In the genomic region with DNA sequence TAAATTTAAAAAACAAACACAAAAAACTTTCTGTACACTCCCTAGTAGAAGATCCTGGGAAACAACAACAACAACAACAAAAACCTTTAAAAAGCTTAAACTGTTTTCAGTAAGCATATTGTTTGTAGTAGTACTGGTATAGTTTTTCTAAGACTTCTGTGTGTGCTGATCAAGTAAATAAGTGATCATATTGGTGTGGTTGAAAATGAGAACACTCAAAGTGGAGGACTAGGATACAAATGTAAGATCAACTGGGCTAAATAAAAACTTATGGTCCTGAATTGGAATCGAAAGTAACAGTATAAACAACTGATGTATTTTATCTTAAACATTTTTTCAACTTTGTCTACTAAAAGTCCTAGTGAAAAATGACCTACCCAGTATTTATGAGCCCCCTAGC, we compare ENCODE assay signal across 20 cellular contexts.
DNase-seq lines count a peak whose midpoint lies in the region; ATAC-seq and TF ChIP-seq lines count a peak whose summit lies in the region.
"Had no signal": no experiment of that assay in that cellular context is flagged by ENCODE, and none has a peak within 500 bp of the region (broad histone marks: within the 10 kb centered on the region; RNA-seq: fewer than 3 reads in every experiment).

No MANE protein-coding gene starts in this region.

- DNase-seq in SK-N-SH (no peak), HCEC 1CT (no peak)
- no peak for DNase-seq in CD8-positive, alpha-beta memory T cell
- DNase-seq in activated naive CD8-positive, alpha-beta T cell treated with anti-CD3 and anti-CD28 coated beads for 36 hours = no peak
- DNase-seq in stimulated activated naive B cell treated with anti-CD40 and anti-IgM and Interleukin-4, amounts not matched to agents 10 μg/mL and 1 μg/mL and 100 μg/mL, for 72 hours = no peak
- DNase-seq: COR-L47, DMS153, KG1, MG63, NCI-H1105, NCI-H1694 treated with DMSO at 0.1 percent for 48 hours, NCI-H446, NCI-H774, Right ventricle myocardium superior had no signal

- no peaks in the 10 kb centered on the region for H3K27me3 ChIP-seq in SK-N-SH (ENCODE audit: insufficient read depth)
- H3K27me3 ChIP-seq in CD8-positive, alpha-beta memory T cell (ENCODE audit: insufficient read depth, low read length, poor library complexity, severe bottlenecking) = no peaks in the 10 kb centered on the region
- H3K27me3 ChIP-seq: BLaER1, MG63 had no signal

- TF ChIP-seq EP300 in SK-N-SH (IDR thresholded peaks at IDR 0.05; ENCODE audit: borderline replicate concordance in 1 of 2, low read depth in 1 of 2, low read length in 1 of 2) = no peak

- 0 out of 2 replicates have a peak overlapping the region, but pooled peaks have one; percentile 7 for H2AFZ ChIP-seq in SK-N-SH (ENCODE audit: low read depth)

- H3K27ac Mint-ChIP-seq in CD8-positive, alpha-beta memory T cell = peak overlapping the region in 5 of 8 donors; percentile 8 to 86 (median 50)
- H3K27ac Mint-ChIP-seq in activated naive CD8-positive, alpha-beta T cell treated with anti-CD3 and anti-CD28 coated beads for 36 hours = peak overlapping the region; percentile 51
- H3K27ac Mint-ChIP-seq in stimulated activated naive B cell treated with anti-CD40 and anti-IgM and Interleukin-4, amounts not matched to agents 10 μg/mL and 1 μg/mL and 100 μg/mL, for 72 hours = no peak overlapping the region

- no peak for TF ChIP-seq CTCF in SK-N-SH (IDR thresholded peaks at IDR 0.05)

- H3K36me3 Mint-ChIP-seq in CD8-positive, alpha-beta memory T cell = peaks cover 3 to 9% (median 4%) of the 10 kb centered on the region in 3 donors
- H3K36me3 Mint-ChIP-seq in activated naive CD8-positive, alpha-beta T cell treated with anti-CD3 and anti-CD28 coated beads for 36 hours = peaks cover 23% of the 10 kb centered on the region
- peaks cover 6 to 8% of the 10 kb centered on the region in 2 donors for H3K36me3 Mint-ChIP-seq in stimulated activated naive B cell treated with anti-CD40 and anti-IgM and Interleukin-4, amounts not matched to agents 10 μg/mL and 1 μg/mL and 100 μg/mL, for 72 hours

- H3K4me2 ChIP-seq in SK-N-SH = no peak overlapping the region
- H3K4me2 ChIP-seq: BLaER1 had no signal

- POLR2A ChIA-PET in SK-N-SH (lab: Yijun Ruan, JAX) = no interaction called here
- POLR2A ChIA-PET in CD8-positive, alpha-beta memory T cell (lab: Charles Lee) = no interaction called here

- H4K20me1 ChIP-seq in SK-N-SH (ENCODE audit: insufficient read depth) = no peaks in the 10 kb centered on the region
- H4K20me1 ChIP-seq: BLaER1 had no signal

- no peaks in the 10 kb centered on the region for H3F3A ChIP-seq in SK-N-SH (replicated peaks; ENCODE audit: insufficient read depth)

- no peaks in the 10 kb centered on the region for H3K36me3 ChIP-seq in SK-N-SH (replicated peaks in 1 of 2; ENCODE audit: control insufficient read depth in 1 of 2, insufficient read depth in 2 of 2, low read length in 1 of 2)
- no peaks in the 10 kb centered on the region for H3K36me3 ChIP-seq in CD8-positive, alpha-beta memory T cell (ENCODE audit: insufficient read depth, low read length)
- H3K36me3 ChIP-seq: BLaER1, MG63 had no signal

- peaks cover 4% of the 10 kb centered on the region; the same call in 1 of the 2 replicates for H3K9me3 ChIP-seq in SK-N-SH
- peaks cover 5% of the 10 kb centered on the region for H3K9me3 ChIP-seq in CD8-positive, alpha-beta memory T cell (ENCODE audit: low read length)

- TF ChIP-seq RAD21 in SK-N-SH (IDR thresholded peaks at IDR 0.05; ENCODE audit: low read length) = no peak

- H3K9me3 Mint-ChIP-seq in CD8-positive, alpha-beta memory T cell = peaks cover 6 to 16% (median 8%) of the 10 kb centered on the region in 5 donors
- peaks cover 13% of the 10 kb centered on the region for H3K9me3 Mint-ChIP-seq in activated naive CD8-positive, alpha-beta T cell treated with anti-CD3 and anti-CD28 coated beads for 36 hours
- H3K9me3 Mint-ChIP-seq in stimulated activated naive B cell treated with anti-CD40 and anti-IgM and Interleukin-4, amounts not matched to agents 10 μg/mL and 1 μg/mL and 100 μg/mL, for 72 hours = peaks cover 4 to 8% of the 10 kb centered on the region in 2 donors

- H3K9ac ChIP-seq in SK-N-SH = no peak overlapping the region
- H3K9ac ChIP-seq: BLaER1 had no signal

- H3K79me2 ChIP-seq in SK-N-SH (ENCODE audit: insufficient read depth) = no peaks in the 10 kb centered on the region

- H3K4me1 Mint-ChIP-seq in CD8-positive, alpha-beta memory T cell = peaks cover 22 to 32% (median 32%) of the 10 kb centered on the region in 3 donors
- H3K4me1 Mint-ChIP-seq in activated naive CD8-positive, alpha-beta T cell treated with anti-CD3 and anti-CD28 coated beads for 36 hours = peaks cover 23% of the 10 kb centered on the region
- peaks cover 9 to 35% of the 10 kb centered on the region in 2 donors for H3K4me1 Mint-ChIP-seq in stimulated activated naive B cell treated with anti-CD40 and anti-IgM and Interleukin-4, amounts not matched to agents 10 μg/mL and 1 μg/mL and 100 μg/mL, for 72 hours

- CTCF ChIA-PET in SK-N-SH (lab: Yijun Ruan, JAX) = no interaction called here
- CTCF ChIA-PET in CD8-positive, alpha-beta memory T cell (lab: Charles Lee) = no interaction called here

- H3K4me3 Mint-ChIP-seq in CD8-positive, alpha-beta memory T cell = peak overlapping the region in 5 of 7 donors; percentile 37 to 74 (median 49)
- no peak overlapping the region for H3K4me3 Mint-ChIP-seq in activated naive CD8-positive, alpha-beta T cell treated with anti-CD3 and anti-CD28 coated beads for 36 hours
- H3K4me3 Mint-ChIP-seq in stimulated activated naive B cell treated with anti-CD40 and anti-IgM and Interleukin-4, amounts not matched to agents 10 μg/mL and 1 μg/mL and 100 μg/mL, for 72 hours = no peak overlapping the region

- WGBS in SK-N-SH (ENCODE audit: low lambda C conversion rate) = 30% methylated on average over 1 of the region's 1 CpG

- H3K4me1 ChIP-seq in SK-N-SH (ENCODE audit: control insufficient read depth in 1 of 2, insufficient read depth in 2 of 2, low read depth in 1 of 2, low read length in 1 of 2) = no peaks in the 10 kb centered on the region
- peaks cover 4% of the 10 kb centered on the region for H3K4me1 ChIP-seq in CD8-positive, alpha-beta memory T cell (ENCODE audit: insufficient read depth, low read length)

- H3K4me3 ChIP-seq in SK-N-SH (ENCODE audit: low read depth in 2 of 2, low read length in 1 of 2) = no peak overlapping the region
- no peak overlapping the region for H3K4me3 ChIP-seq in CD8-positive, alpha-beta memory T cell (ENCODE audit: low read length)
- H3K4me3 ChIP-seq: BLaER1, MG63 had no signal

- H3K9me2 ChIP-seq in SK-N-SH = no peaks in the 10 kb centered on the region

- ATAC-seq in SK-N-SH treated with all-trans-retinoic acid at 6 μM for 48 hours (no peak), HG03432 (IDR thresholded peaks at IDR 0.05; ENCODE audit: unreplicated experiment) (peak; percentile 57), HG03159 (IDR thresholded peaks at IDR 0.05; ENCODE audit: unreplicated experiment) (no peak)
- ATAC-seq in stimulated activated naive B cell treated with anti-CD40 and anti-IgM and Interleukin-4, amounts not matched to agents 10 μg/mL and 1 μg/mL and 100 μg/mL, for 72 hours (replicated peaks) = no peak
- ATAC-seq: Panc1 had no signal

- peaks cover 0 to 2% of the 10 kb centered on the region in 2 donors for H3K27me3 Mint-ChIP-seq in CD8-positive, alpha-beta memory T cell
- no peaks in the 10 kb centered on the region for H3K27me3 Mint-ChIP-seq in activated naive CD8-positive, alpha-beta T cell treated with anti-CD3 and anti-CD28 coated beads for 36 hours
- H3K27me3 Mint-ChIP-seq in stimulated activated naive B cell treated with anti-CD40 and anti-IgM and Interleukin-4, amounts not matched to agents 10 μg/mL and 1 μg/mL and 100 μg/mL, for 72 hours = no peaks in the 10 kb centered on the region

- no peak overlapping the region for H3K27ac ChIP-seq in SK-N-SH (ENCODE audit: low read depth in 2 of 2, low read length in 1 of 2)
- H3K27ac ChIP-seq in CD8-positive, alpha-beta memory T cell (ENCODE audit: low read depth, low read length) = no peak overlapping the region
- H3K27ac ChIP-seq: 22Rv1, BLaER1 had no signal

TF ChIP-seq in SK-N-SH, 30 proteins besides CTCF, POLR2A, EP300 and RAD21 (continues in another document):
- TF ChIP-seq YY1 (IDR thresholded peaks at IDR 0.05; ENCODE audit: low read depth) (no peak), CHD2 (IDR thresholded peaks at IDR 0.05; ENCODE audit: low read length, partially characterized antibody) (no peak), TEAD4 (IDR thresholded peaks at IDR 0.05; ENCODE audit: borderline replicate concordance, insufficient read depth) (no peak), ELF1 (IDR thresholded peaks at IDR 0.05) (no peak), MEF2A (IDR thresholded peaks at IDR 0.05; ENCODE audit: borderline replicate concordance, low read depth) (no peak), NFIC (IDR thresholded peaks at IDR 0.05; ENCODE audit: borderline replicate concordance) (no peak), FOSL2 (IDR thresholded peaks at IDR 0.05; ENCODE audit: borderline replicate concordance, low read depth) (no peak)
- TF ChIP-seq, protein P1, sequence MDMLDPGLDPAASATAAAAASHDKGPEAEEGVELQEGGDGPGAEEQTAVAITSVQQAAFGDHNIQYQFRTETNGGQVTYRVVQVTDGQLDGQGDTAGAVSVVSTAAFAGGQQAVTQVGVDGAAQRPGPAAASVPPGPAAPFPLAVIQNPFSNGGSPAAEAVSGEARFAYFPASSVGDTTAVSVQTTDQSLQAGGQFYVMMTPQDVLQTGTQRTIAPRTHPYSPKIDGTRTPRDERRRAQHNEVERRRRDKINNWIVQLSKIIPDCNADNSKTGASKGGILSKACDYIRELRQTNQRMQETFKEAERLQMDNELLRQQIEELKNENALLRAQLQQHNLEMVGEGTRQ (IDR thresholded peaks at IDR 0.05; ENCODE audit: borderline replicate concordance, low read depth, low read length) = no peak

TF ChIP-seq in SK-N-SH treated with all-trans-retinoic acid at 6 μM for 48 hours, 23 proteins besides CTCF, POLR2A, EP300 and RAD21 (continues in another document):
- TF ChIP-seq TOX (CRISPR knock-in tag; IDR thresholded peaks at IDR 0.05; ENCODE audit: borderline replicate concordance) = no peak
- no peak for TF ChIP-seq PPARA (CRISPR knock-in tag; IDR thresholded peaks at IDR 0.05; ENCODE audit: borderline replicate concordance)
- TF ChIP-seq, protein P2, sequence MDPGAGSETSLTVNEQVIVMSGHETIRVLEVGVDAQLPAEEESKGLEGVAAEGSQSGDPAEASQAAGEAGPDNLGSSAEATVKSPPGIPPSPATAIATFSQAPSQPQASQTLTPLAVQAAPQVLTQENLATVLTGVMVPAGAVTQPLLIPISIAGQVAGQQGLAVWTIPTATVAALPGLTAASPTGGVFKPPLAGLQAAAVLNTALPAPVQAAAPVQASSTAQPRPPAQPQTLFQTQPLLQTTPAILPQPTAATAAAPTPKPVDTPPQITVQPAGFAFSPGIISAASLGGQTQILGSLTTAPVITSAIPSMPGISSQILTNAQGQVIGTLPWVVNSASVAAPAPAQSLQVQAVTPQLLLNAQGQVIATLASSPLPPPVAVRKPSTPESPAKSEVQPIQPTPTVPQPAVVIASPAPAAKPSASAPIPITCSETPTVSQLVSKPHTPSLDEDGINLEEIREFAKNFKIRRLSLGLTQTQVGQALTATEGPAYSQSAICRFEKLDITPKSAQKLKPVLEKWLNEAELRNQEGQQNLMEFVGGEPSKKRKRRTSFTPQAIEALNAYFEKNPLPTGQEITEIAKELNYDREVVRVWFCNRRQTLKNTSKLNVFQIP (CRISPR knock-in tag; IDR thresholded peaks at IDR 0.05; ENCODE audit: borderline replicate concordance, low read depth) = no peak

Comparison
In these comparisons a context has a peak if more than half of its experiments do, and no peak if none do; other contexts are left out.
1. H3K4me3 Mint-ChIP-seq: peak in CD8-positive, alpha-beta memory T cell (5 of 7); none in activated naive CD8-positive, alpha-beta T cell treated with anti-CD3 and anti-CD28 coated beads for 36 hours (single experiment) and stimulated activated naive B cell treated with anti-CD40 and anti-IgM and Interleukin-4, amounts not matched to agents 10 μg/mL and 1 μg/mL and 100 μg/mL, for 72 hours (0 of 2).